Comparison of ENCODE assay signal across 17 cellular contexts in genomic region chr19:30070970-30071632, GRCh38.
A peak's percentile ranks its signal among the peaks of the same experiment; 100 is the strongest.
DNase-seq lines count a peak whose midpoint lies in the region; ATAC-seq and TF ChIP-seq lines count a peak whose summit lies in the region.
"Had no signal": no experiment of that assay in that cellular context is flagged by ENCODE, and none has a peak within 500 bp of the region (broad histone marks: within the 10 kb centered on the region; RNA-seq: fewer than 3 reads in every experiment).

No MANE protein-coding gene starts in this region.

- H3K36me3 Mint-ChIP-seq in endodermal cell (ENCODE audit: low read depth) (no peaks in the 10 kb centered on the region), neural progenitor cell (no peaks in the 10 kb centered on the region)
- H3K36me3 Mint-ChIP-seq: activated naive CD8-positive, alpha-beta T cell treated with anti-CD3 and anti-CD28 coated beads, Interleukin-2, amount 10 ng/mL, durations not matched to agents 7 days and 5 days had no signal

- no peak overlapping the region for H3K4me3 Mint-ChIP-seq in endodermal cell
- H3K4me3 Mint-ChIP-seq in neural progenitor cell: no peak overlapping the region
- H3K4me3 Mint-ChIP-seq: activated naive CD8-positive, alpha-beta T cell treated with anti-CD3 and anti-CD28 coated beads, Interleukin-2, amount 10 ng/mL, durations not matched to agents 7 days and 5 days; activated T-cell treated with anti-CD3 and anti-CD28 coated beads, Interleukin-2, amount 50 U/mL, for 72 hours had no signal

- H3K27me3 ChIP-seq in endodermal cell (ENCODE audit: control insufficient read depth, insufficient read depth, low read length, poor library complexity, severe bottlenecking) (no peaks in the 10 kb centered on the region), neural progenitor cell (no peaks in the 10 kb centered on the region)

- H3K4me1 Mint-ChIP-seq in endodermal cell: peaks cover 9% of the 10 kb centered on the region
- H3K4me1 Mint-ChIP-seq in neural progenitor cell: peaks cover 24% of the 10 kb centered on the region

- CTCF ChIA-PET in HEK293 (lab: Yijun Ruan, JAX): interaction anchor here (1.1 to 1.5 kb wide), 2 partner anchors 15 to 594 kb away, joined by 4 to 5 read pairs; no protein-coding TSS in a partner anchor

- peak overlapping the region; percentile 69 for H3K4me2 ChIP-seq in neural progenitor cell

- ATAC-seq in activated CD4-positive, CD25-positive, alpha-beta regulatory T cell treated with anti-CD3 and anti-CD28 coated beads, Interleukin-2, amount 50 U/mL, for 24 hours: no peak
- ATAC-seq in left lobe of liver (no peak), GM18498 (IDR thresholded peaks at IDR 0.05; ENCODE audit: unreplicated experiment) (no peak)
- ATAC-seq: activated T-cell treated with anti-CD3 and anti-CD28 coated beads, Interleukin-2, amount 50 U/mL, for 72 hours had no signal

- no peaks in the 10 kb centered on the region; the same call in 1 of the 2 replicates for H3K4me1 ChIP-seq in HEK293 (ENCODE audit: control insufficient read depth, insufficient read depth, low read length)
- no peaks in the 10 kb centered on the region for H3K4me1 ChIP-seq in endodermal cell (ENCODE audit: control insufficient read depth, insufficient read depth, low read length)
- peaks cover 32% of the 10 kb centered on the region for H3K4me1 ChIP-seq in neural progenitor cell
- H3K4me1 ChIP-seq: breast epithelium, tibial artery had no signal

- POLR2A ChIA-PET in HEK293 (lab: Yijun Ruan, JAX): no interaction called here

- no peaks in the 10 kb centered on the region for H4K20me1 ChIP-seq in neural progenitor cell (ENCODE audit: low read depth)

- 90 to 93% methylated on average over 4 to 26 of the region's 26 CpGs for WGBS in endodermal cell (ENCODE audit: insufficient coverage in 1 of 2, insufficient read length in 1 of 2), 2 experiments

- H3K9me3 Mint-ChIP-seq in endodermal cell (no peaks in the 10 kb centered on the region), neural progenitor cell (peaks cover 8% of the 10 kb centered on the region)
- H3K9me3 Mint-ChIP-seq: activated naive CD8-positive, alpha-beta T cell treated with anti-CD3 and anti-CD28 coated beads, Interleukin-2, amount 10 ng/mL, durations not matched to agents 7 days and 5 days had no signal

- no peaks in the 10 kb centered on the region for H3K79me2 ChIP-seq in neural progenitor cell (ENCODE audit: low read depth)

- H2AFZ ChIP-seq in neural progenitor cell (replicated peaks): no peak overlapping the region

- no peak overlapping the region for H3K27ac Mint-ChIP-seq in endodermal cell
- no peak overlapping the region for H3K27ac Mint-ChIP-seq in neural progenitor cell
- H3K27ac Mint-ChIP-seq: activated naive CD8-positive, alpha-beta T cell treated with anti-CD3 and anti-CD28 coated beads, Interleukin-2, amount 10 ng/mL, durations not matched to agents 7 days and 5 days; activated T-cell treated with anti-CD3 and anti-CD28 coated beads, Interleukin-2, amount 50 U/mL, for 72 hours had no signal

- H3K9ac ChIP-seq in endodermal cell (ENCODE audit: extremely low read depth, low read length, poor library complexity, severe bottlenecking) (no peak overlapping the region), neural progenitor cell (no peak overlapping the region)

- H3K27ac ChIP-seq in HEK293 (ENCODE audit: extremely low read depth, low read depth, low read length): no peak overlapping the region
- no peak overlapping the region for H3K27ac ChIP-seq in endodermal cell (ENCODE audit: low read depth, low read length)
- H3K27ac ChIP-seq in neural progenitor cell: peak overlapping the region; percentile 97
- H3K27ac ChIP-seq: breast epithelium, tibial artery had no signal

- H3K27me3 Mint-ChIP-seq in endodermal cell (ENCODE audit: insufficient read depth): peaks cover 2% of the 10 kb centered on the region
- H3K27me3 Mint-ChIP-seq in neural progenitor cell (ENCODE audit: insufficient read depth, low read depth): peaks cover 25% of the 10 kb centered on the region

- DNase-seq in NCI-H526 (lab: John Stamatoyannopoulos, UW) (peak; percentile 69 to 85), endodermal cell (peak; percentile 17), neural progenitor cell (ENCODE audit: low spot score) (no peak), pons (ENCODE audit: low spot score) (no peak), left lobe of liver (ENCODE audit: low spot score) (no peak)
- DNase-seq: activated CD4-positive, alpha-beta T cell treated with anti-CD3 and anti-CD28 coated beads, Interleukin-2, amount 50 U/mL, for 1 hour; activated naive CD8-positive, alpha-beta T cell treated with anti-CD3 and anti-CD28 coated beads, Interleukin-2, amount 10 ng/mL, durations not matched to agents 7 days and 5 days; activated T-cell treated with anti-CD3 and anti-CD28 coated beads, Interleukin-2, amount 50 U/mL, for 72 hours; AML-193; KG1; NCI-H1417; NCI-H345 had no signal

- peaks cover 28% of the 10 kb centered on the region for H3F3A ChIP-seq in neural progenitor cell (ENCODE audit: low read depth)

- H3K4me3 ChIP-seq in HEK293 (ENCODE audit: low read depth, low read length): no peak overlapping the region
- no peak overlapping the region for H3K4me3 ChIP-seq in endodermal cell (ENCODE audit: low read length)
- no peak overlapping the region for H3K4me3 ChIP-seq in neural progenitor cell
- H3K4me3 ChIP-seq: breast epithelium, tibial artery had no signal

- TF ChIP-seq CTCF in HEK293 (tag by site-specific recombination; IDR thresholded peaks at IDR 0.05): no peak
- TF ChIP-seq CTCF in endodermal cell (conservative IDR thresholded peaks at IDR 0.05): no peak
- TF ChIP-seq CTCF in neural progenitor cell (IDR thresholded peaks at IDR 0.05): no peak

- H3K36me3 ChIP-seq in HEK293 (ENCODE audit: control insufficient read depth in 2 of 2, insufficient read depth in 1 of 2, low read length in 2 of 2) (no peaks in the 10 kb centered on the region), endodermal cell (ENCODE audit: control insufficient read depth, insufficient read depth, low read length) (no peaks in the 10 kb centered on the region), neural progenitor cell (no peaks in the 10 kb centered on the region)
- H3K36me3 ChIP-seq: breast epithelium, tibial artery had no signal

- no peaks in the 10 kb centered on the region for H3K9me3 ChIP-seq in HEK293 (ENCODE audit: control insufficient read depth, insufficient read depth, low read depth, low read length)
- no peaks in the 10 kb centered on the region for H3K9me3 ChIP-seq in endodermal cell (ENCODE audit: control insufficient read depth, low read length)
- H3K9me3 ChIP-seq in neural progenitor cell (ENCODE audit: low read depth): no peaks in the 10 kb centered on the region
- H3K9me3 ChIP-seq: breast epithelium, tibial artery had no signal

TF ChIP-seq in HEK293, 187 proteins besides CTCF, POLR2A, EP300 and RAD21:
- TF ChIP-seq HIC1 (tag by site-specific recombination; IDR thresholded peaks at IDR 0.05) (peak; percentile 20; the same call in 1 of the 2 replicates), ZFHX2 (tag by site-specific recombination; conservative IDR thresholded peaks at IDR 0.05) (0 out of 2 replicates have a peak, but pooled peaks have one; percentile 30), ZFP3 (tag by site-specific recombination; IDR thresholded peaks at IDR 0.05; ENCODE audit: low read depth) (no peak), MYNN (tag by site-specific recombination; IDR thresholded peaks at IDR 0.05; ENCODE audit: borderline replicate concordance) (no peak), ZNF335 (tag by site-specific recombination; conservative IDR thresholded peaks at IDR 0.05) (0 out of 2 replicates have a peak, but pooled peaks have one; percentile 26)

Comparison
In these comparisons a context has a peak if more than half of its experiments do, and no peak if none do; other contexts are left out.
1. DNase-seq: peak in NCI-H526 (2 of 2) and endodermal cell (single experiment); none in neural progenitor cell (single experiment), pons (single experiment) and left lobe of liver (single experiment).